ENCODE assay signal across 7 cellular contexts in genomic region chr12:1318327-1319031, GRCh38.
DNase-seq lines count a peak whose midpoint lies in the region; ATAC-seq and TF ChIP-seq lines count a peak whose summit lies in the region.

No MANE protein-coding gene starts in this region.

- no peak overlapping the region for H3K9ac ChIP-seq in SK-N-MC (ENCODE audit: insufficient read length)

- ATAC-seq in HG03159 (IDR thresholded peaks at IDR 0.05; ENCODE audit: unreplicated experiment) (no peak), GM19035 (IDR thresholded peaks at IDR 0.05; ENCODE audit: unreplicated experiment) (no peak)

- H3K4me1 ChIP-seq in left ventricle myocardium inferior, result peaks cover 18% of the 10 kb centered on the region

- TF ChIP-seq CTCF in left ventricle myocardium inferior (IDR thresholded peaks at IDR 0.05; ENCODE audit: borderline replicate concordance), result no peak

- peak overlapping the region; percentile 82 for H3K27ac ChIP-seq in SK-N-MC
- H3K27ac ChIP-seq in left ventricle myocardium inferior (replicated peaks), result peak overlapping the region; percentile 67

- peak overlapping the region; percentile 64 for H3K4me3 ChIP-seq in SK-N-MC
- peak overlapping the region; percentile 20 for H3K4me3 ChIP-seq in left ventricle myocardium inferior

- H3K9me3 ChIP-seq in SK-N-MC (ENCODE audit: low read depth, low read length) (0 out of 2 replicates have a peak, but pooled peaks cover 4% of the 10 kb centered on the region), left ventricle myocardium inferior (replicated peaks) (peaks cover 17% of the 10 kb centered on the region)

- intact Hi-C loops in left ventricle myocardium inferior (cut with micrococcal nuclease), result no loop called here

- no peaks in the 10 kb centered on the region; the same call in 1 of the 2 replicates for H3K36me3 ChIP-seq in SK-N-MC (ENCODE audit: insufficient read depth, low read length)
- peaks cover 23% of the 10 kb centered on the region for H3K36me3 ChIP-seq in left ventricle myocardium inferior

- H3K27me3 ChIP-seq in left ventricle myocardium inferior (ENCODE audit: low read depth), result no peaks in the 10 kb centered on the region

- DNase-seq in M059J (ENCODE audit: low read depth) (peak; percentile 77), SK-N-MC (ENCODE audit: low read depth, low spot score) (peak; percentile 50), left ventricle myocardium inferior (no peak), stromal cell of bone marrow (ENCODE audit: low read depth) (peak; percentile 53), NOMO-1 treated with DMSO at 0.1 percent for 48 hours (lab: John Stamatoyannopoulos, UW; ENCODE audit: unreplicated experiment) (no peak)

Comparison
In these comparisons a context has a peak if more than half of its experiments do, and no peak if none do; other contexts are left out.
1. DNase-seq: peak in M059J (single experiment), SK-N-MC (single experiment) and stromal cell of bone marrow (single experiment); none in left ventricle myocardium inferior (single experiment) and NOMO-1 treated with DMSO at 0.1 percent for 48 hours (single experiment).